In genomic region chr9:119523508-119523907, GRCh38 we compare ENCODE assay signal across 8 cellular contexts.
"Had no signal": no experiment of that assay in that cellular context is flagged by ENCODE, and none has a peak within 500 bp of the region (broad histone marks: within the 10 kb centered on the region; RNA-seq: fewer than 3 reads in every experiment).

No MANE protein-coding gene starts in this region.

- H3K36me3 Mint-ChIP-seq: IgD-negative memory B cell had no signal

- ATAC-seq: GM23338, HCT116 had no signal

- H3K9me3 Mint-ChIP-seq: GM23338 had no signal

- H3K4me1 ChIP-seq: HAP-1 had no signal

- H3K4me3 ChIP-seq: GM23338, HAP-1 had no signal

- H2AFZ ChIP-seq: GM23338 had no signal

- H3K27ac ChIP-seq: HL-60 had no signal

- H3K9me3 ChIP-seq: HAP-1 had no signal

- H3K27me3 Mint-ChIP-seq: IgD-negative memory B cell had no signal

- H3K4me1 Mint-ChIP-seq: GM23338, IgD-negative memory B cell had no signal

- H3K36me3 ChIP-seq: HAP-1 had no signal

- H3K4me3 Mint-ChIP-seq: GM23338, HFFc6, IgD-negative memory B cell had no signal

- H3K4me2 ChIP-seq: GM23338 had no signal

- DNase-seq: H7, HFFc6, KG1 had no signal

- H3K27ac Mint-ChIP-seq: GM23338, HFFc6 had no signal
